Comparison of ENCODE assay signal across 24 cellular contexts in the genomic region with DNA sequence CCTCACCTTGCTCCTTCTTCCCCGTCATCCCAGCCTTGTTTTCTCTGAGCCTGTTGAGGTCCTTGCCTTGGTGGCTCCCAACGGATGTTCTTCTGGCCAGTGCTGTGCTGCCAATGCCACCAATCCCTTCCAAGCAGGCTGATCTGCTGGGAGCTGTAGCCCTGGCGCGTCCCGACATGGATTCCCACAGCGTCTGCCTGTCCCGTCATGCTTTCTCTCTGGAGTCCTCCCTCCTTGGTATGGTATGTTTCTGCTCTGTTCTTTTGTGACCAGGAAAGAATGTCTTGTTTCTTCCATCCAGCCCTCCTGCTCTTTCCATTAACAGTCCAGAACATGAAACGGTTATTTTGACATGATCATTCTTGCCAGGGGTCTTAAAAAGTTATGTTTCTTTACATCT. TPM values are rescaled to one million over a fixed set of nuclear protein-coding genes. Genes with fewer than 3 reads are reported as not detected.
DNase-seq lines count a peak whose midpoint lies in the region; ATAC-seq and TF ChIP-seq lines count a peak whose summit lies in the region.
"Had no signal": no experiment of that assay in that cellular context is flagged by ENCODE, and none has a peak within 500 bp of the region (broad histone marks: within the 10 kb centered on the region; RNA-seq: fewer than 3 reads in every experiment).

No MANE protein-coding gene starts in this region.

- H3K36me3 Mint-ChIP-seq in activated CD8-positive, alpha-beta memory T cell treated with anti-CD3 and anti-CD28 coated beads, Interleukin-2, amount 10 ng/mL, durations not matched to agents 7 days and 5 days = peaks cover 19% of the 10 kb centered on the region
- H3K36me3 Mint-ChIP-seq in effector memory CD8-positive, alpha-beta T cell (ENCODE audit: insufficient read depth) = peaks cover 9% of the 10 kb centered on the region
- peaks cover 10% of the 10 kb centered on the region for H3K36me3 Mint-ChIP-seq in nephron (ENCODE audit: low read depth)
- peaks cover 0 to 20% of the 10 kb centered on the region in 2 donors for H3K36me3 Mint-ChIP-seq in activated naive CD4-positive, alpha-beta T cell treated with anti-CD3 and anti-CD28 coated beads, Interleukin-2, amount 50 U/mL, for 72 hours

- peak overlapping the region; percentile 9 for H3K27ac Mint-ChIP-seq in activated CD8-positive, alpha-beta memory T cell treated with anti-CD3 and anti-CD28 coated beads, Interleukin-2, amount 10 ng/mL, durations not matched to agents 7 days and 5 days
- H3K27ac Mint-ChIP-seq in effector memory CD8-positive, alpha-beta T cell = peak overlapping the region; percentile 19 to 42
- H3K27ac Mint-ChIP-seq in nephron = peak overlapping the region in 2 of 3 experiments; percentile 12 to 20
- no peak overlapping the region for H3K27ac Mint-ChIP-seq in activated naive CD4-positive, alpha-beta T cell treated with anti-CD3 and anti-CD28 coated beads, Interleukin-2, amount 50 U/mL, for 72 hours
- H3K27ac Mint-ChIP-seq: activated CD4-positive, alpha-beta T cell treated with anti-CD3 and anti-CD28 coated beads, Interleukin-2, amount 10 ng/mL, durations not matched to agents 24 days and 14 days; activated naive CD8-positive, alpha-beta T cell treated with anti-CD3 and anti-CD28 coated beads, Interleukin-2, amount 10 ng/mL, durations not matched to agents 7 days and 5 days; activated T-helper 17 cell treated with anti-CD3 and anti-CD28 coated beads, Interleukin-2, amount 50 U/mL, for 72 hours; CD8-positive, alpha-beta T cell had no signal

- H3K27me3 ChIP-seq in thyroid gland = no peaks in the 10 kb centered on the region
- H3K27me3 ChIP-seq: body of pancreas, suprapubic skin had no signal

- ATAC-seq in activated CD8-positive, alpha-beta memory T cell treated with anti-CD3 and anti-CD28 coated beads, Interleukin-2, amount 10 ng/mL, durations not matched to agents 7 days and 5 days = no peak
- ATAC-seq in effector memory CD8-positive, alpha-beta T cell (replicated peaks) = no peak
- ATAC-seq in left lobe of liver = no peak
- ATAC-seq in activated naive CD4-positive, alpha-beta T cell treated with anti-CD3 and anti-CD28 coated beads, Interleukin-2, amount 50 U/mL, for 72 hours = no peak
- ATAC-seq: activated T-helper 17 cell treated with anti-CD3 and anti-CD28 coated beads, Interleukin-2, amount 50 U/mL, for 72 hours; body of pancreas; CD8-positive, alpha-beta T cell; K562; Panc1 had no signal

- peaks cover 58 to 63% of the 10 kb centered on the region in 2 donors for H3K4me1 ChIP-seq in thyroid gland

- CTCF ChIA-PET in activated CD8-positive, alpha-beta memory T cell treated with anti-CD3 and anti-CD28 coated beads, Interleukin-2, amount 10 ng/mL, durations not matched to agents 7 days and 5 days (lab: Charles Lee) = interaction anchor here (0.7 kb wide), 1 partner anchor 53 kb away, joined by 3 read pairs; no protein-coding TSS in a partner anchor

- DNase-seq in activated CD8-positive, alpha-beta memory T cell treated with anti-CD3 and anti-CD28 coated beads, Interleukin-2, amount 10 ng/mL, durations not matched to agents 7 days and 5 days = no peak
- no peak for DNase-seq in activated CD8-positive, alpha-beta memory T cell treated with anti-CD3 and anti-CD28 coated beads, Interleukin-2, amount 50 U/mL, for 48 hours
- DNase-seq in effector memory CD8-positive, alpha-beta T cell = no peak
- DNase-seq in thyroid gland (no peak), left lobe of liver (ENCODE audit: low spot score) (no peak), OCI-M1 (lab: John Stamatoyannopoulos, UW) (no peak)
- no peak for DNase-seq in activated naive CD4-positive, alpha-beta T cell treated with anti-CD3 and anti-CD28 coated beads, Interleukin-2, amount 50 U/mL, for 72 hours (ENCODE audit: low spot score in 2 of 2)
- DNase-seq: activated CD4-positive, alpha-beta T cell treated with anti-CD3 and anti-CD28 coated beads, Interleukin-2, amount 10 ng/mL, durations not matched to agents 24 days and 14 days; activated naive CD8-positive, alpha-beta T cell treated with anti-CD3 and anti-CD28 coated beads, Interleukin-2, amount 10 ng/mL, durations not matched to agents 7 days and 5 days; body of pancreas; CD8-positive, alpha-beta T cell; DMS153; HCEC 1CT; mammary epithelial cell; MM.1S; NCI-H1417 treated with DMSO at 0.1 percent for 48 hours; NCI-H2107; nucleus accumbens had no signal

- H3K4me3 Mint-ChIP-seq in activated CD8-positive, alpha-beta memory T cell treated with anti-CD3 and anti-CD28 coated beads, Interleukin-2, amount 10 ng/mL, durations not matched to agents 7 days and 5 days = no peak overlapping the region
- no peak overlapping the region for H3K4me3 Mint-ChIP-seq in effector memory CD8-positive, alpha-beta T cell
- H3K4me3 Mint-ChIP-seq in nephron = no peak overlapping the region
- H3K4me3 Mint-ChIP-seq: activated CD4-positive, alpha-beta T cell treated with anti-CD3 and anti-CD28 coated beads, Interleukin-2, amount 10 ng/mL, durations not matched to agents 24 days and 14 days; activated naive CD8-positive, alpha-beta T cell treated with anti-CD3 and anti-CD28 coated beads, Interleukin-2, amount 10 ng/mL, durations not matched to agents 7 days and 5 days; activated T-helper 17 cell treated with anti-CD3 and anti-CD28 coated beads, Interleukin-2, amount 50 U/mL, for 72 hours; CD8-positive, alpha-beta T cell had no signal

- no peak for TF ChIP-seq POLR2A in thyroid gland (IDR thresholded peaks at IDR 0.05)

- WGBS in thyroid gland, 2 donors = 88 to 97% methylated on average over 8 of the region's 8 CpGs

- no peak for TF ChIP-seq CTCF in nephron (IDR thresholded peaks at IDR 0.05; ENCODE audit: unreplicated experiment in 3 of 3)
- TF ChIP-seq CTCF in thyroid gland (IDR thresholded peaks at IDR 0.05) = no peak

- peak overlapping the region in 2 of 3 donors; percentile 11 to 92 for H3K27ac ChIP-seq in thyroid gland
- H3K27ac ChIP-seq: 22Rv1, body of pancreas, suprapubic skin had no signal

- H3K4me3 ChIP-seq in thyroid gland (replicated peaks in 1 of 3) = no peak overlapping the region
- H3K4me3 ChIP-seq: body of pancreas, K562, suprapubic skin had no signal

- H3K4me1 Mint-ChIP-seq in activated CD8-positive, alpha-beta memory T cell treated with anti-CD3 and anti-CD28 coated beads, Interleukin-2, amount 10 ng/mL, durations not matched to agents 7 days and 5 days = peaks cover 16% of the 10 kb centered on the region
- peaks cover 32 to 37% of the 10 kb centered on the region in 2 donors for H3K4me1 Mint-ChIP-seq in effector memory CD8-positive, alpha-beta T cell (ENCODE audit: low read depth in 2 of 2)
- H3K4me1 Mint-ChIP-seq in nephron = peaks cover 74% of the 10 kb centered on the region

- H3K36me3 ChIP-seq in thyroid gland = no peaks in the 10 kb centered on the region

- H3K9me3 Mint-ChIP-seq in activated CD8-positive, alpha-beta memory T cell treated with anti-CD3 and anti-CD28 coated beads, Interleukin-2, amount 10 ng/mL, durations not matched to agents 7 days and 5 days (ENCODE audit: low read depth) = no peaks in the 10 kb centered on the region
- H3K9me3 Mint-ChIP-seq in effector memory CD8-positive, alpha-beta T cell = no peaks in the 10 kb centered on the region
- no peaks in the 10 kb centered on the region for H3K9me3 Mint-ChIP-seq in nephron
- H3K9me3 Mint-ChIP-seq in activated naive CD4-positive, alpha-beta T cell treated with anti-CD3 and anti-CD28 coated beads, Interleukin-2, amount 50 U/mL, for 72 hours = no peaks in the 10 kb centered on the region
- H3K9me3 Mint-ChIP-seq: activated CD4-positive, alpha-beta T cell treated with anti-CD3 and anti-CD28 coated beads, Interleukin-2, amount 10 ng/mL, durations not matched to agents 24 days and 14 days; activated naive CD8-positive, alpha-beta T cell treated with anti-CD3 and anti-CD28 coated beads, Interleukin-2, amount 10 ng/mL, durations not matched to agents 7 days and 5 days; activated T-helper 17 cell treated with anti-CD3 and anti-CD28 coated beads, Interleukin-2, amount 50 U/mL, for 72 hours; CD8-positive, alpha-beta T cell had no signal

- H3K27me3 Mint-ChIP-seq in activated CD8-positive, alpha-beta memory T cell treated with anti-CD3 and anti-CD28 coated beads, Interleukin-2, amount 10 ng/mL, durations not matched to agents 7 days and 5 days = no peaks in the 10 kb centered on the region
- H3K27me3 Mint-ChIP-seq in effector memory CD8-positive, alpha-beta T cell = no peaks in the 10 kb centered on the region
- H3K27me3 Mint-ChIP-seq in nephron (ENCODE audit: low read depth) = no peaks in the 10 kb centered on the region
- H3K27me3 Mint-ChIP-seq: activated CD4-positive, alpha-beta T cell treated with anti-CD3 and anti-CD28 coated beads, Interleukin-2, amount 10 ng/mL, durations not matched to agents 24 days and 14 days; activated naive CD8-positive, alpha-beta T cell treated with anti-CD3 and anti-CD28 coated beads, Interleukin-2, amount 10 ng/mL, durations not matched to agents 7 days and 5 days; activated T-helper 17 cell treated with anti-CD3 and anti-CD28 coated beads, Interleukin-2, amount 50 U/mL, for 72 hours had no signal

- H3K9me3 ChIP-seq in thyroid gland = no peaks in the 10 kb centered on the region
- H3K9me3 ChIP-seq: body of pancreas, suprapubic skin had no signal

- intact Hi-C loops in thyroid gland (cut with DNase I) = no loop called here

RNA-seq across cellular contexts. Expression of a gene that starts 10.0 kb away (rescaled TPM):
- 10 to 100 TPM; 47.7 to 65.2 TPM for total RNA-seq in activated CD8-positive, alpha-beta memory T cell treated with anti-CD3 and anti-CD28 coated beads, Interleukin-2, amount 10 ng/mL, durations not matched to agents 7 days and 5 days
- total RNA-seq in thyroid gland = 10 to 100 TPM; 43.4 to 59.2 (median 52.1) TPM
- total RNA-seq in left lobe of liver = 30.7 TPM
- total RNA-seq in activated naive CD4-positive, alpha-beta T cell treated with anti-CD3 and anti-CD28 coated beads, Interleukin-2, amount 50 U/mL, for 72 hours = 10 to 100 TPM; 14.9 to 39.6 TPM

Comparison
In these comparisons a context has a peak if more than half of its experiments do, and no peak if none do; other contexts are left out.
1. H3K27ac Mint-ChIP-seq: peak in activated CD8-positive, alpha-beta memory T cell treated with anti-CD3 and anti-CD28 coated beads, Interleukin-2, amount 10 ng/mL, durations not matched to agents 7 days and 5 days (single experiment), effector memory CD8-positive, alpha-beta T cell (2 of 2) and nephron (2 of 3); none in activated naive CD4-positive, alpha-beta T cell treated with anti-CD3 and anti-CD28 coated beads, Interleukin-2, amount 50 U/mL, for 72 hours (0 of 2).